ENCODE assay signal across 10 cellular contexts in genomic region chr9:93675336-93676150, GRCh38.
DNase-seq lines count a peak whose midpoint lies in the region; ATAC-seq and TF ChIP-seq lines count a peak whose summit lies in the region.
"Had no signal": no experiment of that assay in that cellular context is flagged by ENCODE, and none has a peak within 500 bp of the region (broad histone marks: within the 10 kb centered on the region; RNA-seq: fewer than 3 reads in every experiment).

No MANE protein-coding gene starts in this region.

- H3K9me3 ChIP-seq in adrenal gland (replicated peaks in 1 of 3), result no peaks in the 10 kb centered on the region
- H3K9me3 ChIP-seq in stomach, result no peaks in the 10 kb centered on the region

- H3K27me3 ChIP-seq in adrenal gland (no peaks in the 10 kb centered on the region), stomach (no peaks in the 10 kb centered on the region)

- H3K36me3 ChIP-seq in adrenal gland (replicated peaks in 1 of 2) (peaks cover 0 to 46% of the 10 kb centered on the region in 2 donors), stomach (peaks cover 43 to 76% (median 68%) of the 10 kb centered on the region in 4 donors)

- 87 to 94% (median 90%) methylated on average over 2 to 16 of the region's 16 CpGs for WGBS in adrenal gland, 4 donors
- WGBS in stomach, 5 donors, result 86 to 97% (median 94%) methylated on average over 10 to 16 of the region's 16 CpGs

- H3K27ac ChIP-seq in adrenal gland (no peak overlapping the region), stomach (no peak overlapping the region)

- no peak for TF ChIP-seq CTCF in adrenal gland (IDR thresholded peaks at IDR 0.05)
- no peak for TF ChIP-seq CTCF in stomach (IDR thresholded peaks at IDR 0.05)

- peak; percentile 17 for DNase-seq in activated CD4-positive, CD25-positive, alpha-beta regulatory T cell treated with anti-CD3 and anti-CD28 coated beads, Interleukin-2, amount 50 U/mL, for 72 hours
- peak in 6 of 7 donors; percentile 6 to 31 (median 11) for DNase-seq in adrenal gland
- DNase-seq in left lobe of liver (ENCODE audit: low spot score), result peak; percentile 40
- DNase-seq in stomach, result peak; percentile 22
- DNase-seq in pons (ENCODE audit: low spot score), result no peak

- intact Hi-C loops in adrenal gland (cut with DNase I) (no loop called here), stomach (cut with DNase I; ENCODE audit: low total_unique reads) (no loop called here)

- TF ChIP-seq EP300 in stomach (IDR thresholded peaks at IDR 0.05), result no peak

- H3K4me1 ChIP-seq in adrenal gland (replicated peaks in 1 of 2), result no peaks in the 10 kb centered on the region
- H3K4me1 ChIP-seq in stomach, result peaks cover 0 to 15% (median 5%) of the 10 kb centered on the region in 4 donors

- TF ChIP-seq POLR2A in adrenal gland (IDR thresholded peaks at IDR 0.05), result no peak
- TF ChIP-seq POLR2A in stomach (IDR thresholded peaks at IDR 0.05), result no peak

- ATAC-seq in activated CD4-positive, CD25-positive, alpha-beta regulatory T cell treated with anti-CD3 and anti-CD28 coated beads, Interleukin-2, amount 50 U/mL, for 24 hours, result no peak
- ATAC-seq in left lobe of liver (no peak), HG03135 (IDR thresholded peaks at IDR 0.05; ENCODE audit: unreplicated experiment) (no peak), GM19324 (IDR thresholded peaks at IDR 0.05; ENCODE audit: low FRiP score, unreplicated experiment) (no peak)
- ATAC-seq: CD8-positive, alpha-beta T cell; T-helper 17 cell had no signal

- H3K4me3 ChIP-seq in adrenal gland (no peak overlapping the region), stomach (no peak overlapping the region)
